ENCODE assay signal across 1 cellular context in the genomic region with DNA sequence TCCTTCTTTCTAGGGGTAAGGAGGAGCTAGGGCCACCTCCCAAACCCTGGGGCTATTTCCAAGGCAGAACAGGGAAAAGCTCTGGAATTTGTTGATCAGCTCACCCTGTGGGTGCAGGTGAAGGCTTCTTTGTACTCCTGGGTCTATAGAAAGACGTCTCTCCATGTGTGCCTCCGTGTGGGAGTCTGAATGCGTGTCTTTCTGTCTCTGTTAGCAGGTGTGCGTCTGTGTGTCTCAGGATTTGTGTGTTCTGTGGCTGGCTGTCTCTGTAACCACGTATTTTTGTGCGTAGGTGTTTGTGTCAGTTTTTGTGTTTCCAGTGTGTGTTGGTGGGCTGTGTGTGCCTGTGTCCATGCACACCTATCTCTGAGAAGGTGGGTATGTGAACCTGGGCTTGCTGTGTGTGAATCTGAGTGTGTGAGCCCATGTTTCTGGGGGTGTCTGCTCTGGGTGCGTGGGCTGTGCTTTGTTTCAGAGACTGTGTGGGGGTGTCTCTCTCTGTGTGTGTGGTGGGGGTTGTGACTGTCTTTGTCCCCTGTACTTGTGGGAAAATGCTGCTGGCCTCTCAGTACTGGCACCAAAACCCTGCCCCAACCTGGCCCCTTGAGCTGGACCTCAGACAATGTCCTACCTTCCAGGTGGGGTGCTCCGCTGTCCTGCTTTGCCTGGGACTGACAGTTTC.
TF ChIP-seq lines count a peak whose summit lies in the region.

No MANE protein-coding gene starts in this region.

TF ChIP-seq in HEK293, 187 proteins besides CTCF, POLR2A, EP300 and RAD21:
- TF ChIP-seq EGR2 (tag by site-specific recombination; IDR thresholded peaks at IDR 0.05; ENCODE audit: low read depth): peak; percentile 93
- peak; percentile 81 for TF ChIP-seq ZFHX2 (tag by site-specific recombination; conservative IDR thresholded peaks at IDR 0.05)
- TF ChIP-seq, protein P1, sequence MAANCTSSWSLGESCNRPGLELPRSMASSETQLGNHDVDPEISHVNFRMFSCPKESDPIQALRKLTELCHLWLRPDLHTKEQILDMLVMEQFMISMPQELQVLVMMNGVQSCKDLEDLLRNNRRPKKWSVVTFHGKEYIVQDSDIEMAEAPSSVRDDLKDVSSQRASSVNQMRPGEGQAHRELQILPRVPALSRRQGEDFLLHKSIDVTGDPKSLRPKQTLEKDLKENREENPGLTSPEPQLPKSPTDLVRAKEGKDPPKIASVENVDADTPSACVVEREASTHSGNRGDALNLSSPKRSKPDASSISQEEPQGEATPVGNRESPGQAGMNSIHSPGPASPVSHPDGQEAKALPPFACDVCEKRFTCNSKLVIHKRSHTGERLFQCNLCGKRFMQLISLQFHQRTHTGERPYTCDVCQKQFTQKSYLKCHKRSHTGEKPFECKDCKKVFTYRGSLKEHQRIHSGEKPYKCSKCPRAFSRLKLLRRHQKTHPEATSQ (tag by site-specific recombination; IDR thresholded peaks at IDR 0.05): no peak
